ENCODE assay signal across 15 cellular contexts in the genomic region with DNA sequence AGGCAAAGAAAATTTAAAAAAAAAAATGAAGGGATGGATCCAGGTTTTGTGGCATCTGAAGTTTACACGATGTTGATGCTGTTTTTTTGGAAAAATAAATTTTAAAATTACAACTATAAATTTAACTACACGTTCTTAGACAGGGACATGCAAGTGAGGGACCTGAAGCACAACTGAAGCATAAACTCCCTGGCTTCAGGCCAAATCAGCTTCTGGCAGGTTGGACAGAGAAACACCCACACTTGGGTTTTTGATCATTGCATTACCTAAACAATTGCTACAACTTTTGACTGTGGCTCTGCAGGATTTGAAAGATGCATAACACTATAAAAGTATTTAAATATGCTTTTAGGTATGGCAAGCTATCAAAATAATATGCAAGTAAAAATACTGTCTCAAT.
DNase-seq lines count a peak whose midpoint lies in the region; ATAC-seq and TF ChIP-seq lines count a peak whose summit lies in the region.
"Had no signal": no experiment of that assay in that cellular context is flagged by ENCODE, and none has a peak within 500 bp of the region (broad histone marks: within the 10 kb centered on the region; RNA-seq: fewer than 3 reads in every experiment).

No MANE protein-coding gene starts in this region.

- H3K27me3 ChIP-seq in thyroid gland = no peaks in the 10 kb centered on the region
- H3K27me3 ChIP-seq in MG63 = no peaks in the 10 kb centered on the region

- H3K4me3 ChIP-seq in thyroid gland (replicated peaks in 1 of 3) (no peak overlapping the region), MG63 (no peak overlapping the region)
- H3K4me3 ChIP-seq: HAP-1 had no signal

- no peak overlapping the region for H3K27ac ChIP-seq in thyroid gland
- H3K27ac ChIP-seq: 22Rv1 had no signal

- ATAC-seq in HG03025 (IDR thresholded peaks at IDR 0.05; ENCODE audit: low FRiP score, unreplicated experiment) = no peak
- ATAC-seq: CD8-positive, alpha-beta T cell; T-helper 17 cell had no signal

- H3K36me3 ChIP-seq in thyroid gland = no peaks in the 10 kb centered on the region
- no peaks in the 10 kb centered on the region for H3K36me3 ChIP-seq in MG63
- H3K36me3 ChIP-seq: HAP-1 had no signal

- intact Hi-C loops in thyroid gland (cut with DNase I) = no loop called here

- no peak for TF ChIP-seq CTCF in thyroid gland (IDR thresholded peaks at IDR 0.05)

- H3K9me3 ChIP-seq in thyroid gland (no peaks in the 10 kb centered on the region), MG63 (no peaks in the 10 kb centered on the region)
- H3K9me3 ChIP-seq: HAP-1 had no signal

- WGBS in thyroid gland, 2 donors = 46 to 49% methylated on average over 2 of the region's 2 CpGs

- TF ChIP-seq POLR2A in thyroid gland (IDR thresholded peaks at IDR 0.05) = no peak

- no peaks in the 10 kb centered on the region for H3K4me1 ChIP-seq in thyroid gland
- H3K4me1 ChIP-seq: HAP-1 had no signal

- DNase-seq in DMS 273 (lab: John Stamatoyannopoulos, UW; ENCODE audit: unreplicated experiment) (peak; percentile 1), DMS 273 treated with DMSO at 0.1 percent for 48 hours (lab: John Stamatoyannopoulos, UW) (no peak), NCI-H748 (lab: John Stamatoyannopoulos, UW; ENCODE audit: unreplicated experiment) (peak; percentile 47), NCI-H748 treated with DMSO at 0.1 percent for 48 hours (lab: John Stamatoyannopoulos, UW) (no peak), NCI-H2171 (lab: John Stamatoyannopoulos, UW) (peak; percentile 32), thyroid gland (peak; percentile 31 to 57), MG63 (no peak)
- DNase-seq: CD8-positive, alpha-beta T cell; NCI-H187 treated with DMSO at 0.1 percent for 48 hours; NCI-H526; SIG-M5; T-helper 17 cell had no signal

Comparison
In these comparisons a context has a peak if more than half of its experiments do, and no peak if none do; other contexts are left out.
1. DNase-seq: peak in DMS 273 (single experiment), NCI-H748 (single experiment), NCI-H2171 (single experiment) and thyroid gland (2 of 2); none in DMS 273 treated with DMSO at 0.1 percent for 48 hours (single experiment), NCI-H748 treated with DMSO at 0.1 percent for 48 hours (single experiment) and MG63 (single experiment).